Comparison of ENCODE assay signal across 6 cellular contexts in the genomic region with DNA sequence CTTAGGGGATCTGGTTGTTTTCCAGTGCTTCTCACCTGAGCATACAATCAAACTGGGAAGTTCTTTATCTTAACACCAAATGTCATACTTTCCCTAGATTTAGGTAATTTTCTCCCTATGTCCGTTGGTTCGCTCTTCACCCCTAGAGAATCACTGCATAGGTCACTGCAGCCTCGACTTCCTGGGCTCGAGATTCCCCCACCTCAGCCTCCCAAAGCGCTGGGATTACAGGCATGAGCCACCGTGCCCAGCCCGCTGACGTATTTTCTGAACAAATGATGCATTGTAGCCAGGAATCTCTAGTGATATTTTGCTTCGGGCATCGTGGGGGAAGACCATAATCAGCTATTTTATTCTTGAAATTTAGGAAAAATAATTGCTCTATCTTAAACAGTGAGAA. TPM values are rescaled to one million over a fixed set of nuclear protein-coding genes. Genes with fewer than 3 reads are reported as not detected.
DNase-seq lines count a peak whose midpoint lies in the region; ATAC-seq and TF ChIP-seq lines count a peak whose summit lies in the region.

No MANE protein-coding gene starts in this region.

- H3K4me3 ChIP-seq in GM12865 (ENCODE audit: low read depth, low read length), result peak overlapping the region; percentile 98

- peak overlapping the region; percentile 99 for H3K27ac Mint-ChIP-seq in activated naive CD8-positive, alpha-beta T cell treated with anti-CD3 and anti-CD28 coated beads, Interleukin-2, amount 10 ng/mL, durations not matched to agents 7 days and 5 days
- peak overlapping the region; percentile 100 for H3K27ac Mint-ChIP-seq in mesothelial cell of epicardium

- H3K9me3 Mint-ChIP-seq in activated naive CD8-positive, alpha-beta T cell treated with anti-CD3 and anti-CD28 coated beads, Interleukin-2, amount 10 ng/mL, durations not matched to agents 7 days and 5 days, result no peaks in the 10 kb centered on the region
- H3K9me3 Mint-ChIP-seq in mesothelial cell of epicardium, result no peaks in the 10 kb centered on the region

- POLR2A ChIA-PET in activated naive CD8-positive, alpha-beta T cell treated with anti-CD3 and anti-CD28 coated beads, Interleukin-2, amount 10 ng/mL, durations not matched to agents 7 days and 5 days (lab: Charles Lee), result interaction anchor here (0.6 to 5.3 kb wide), 8 partner anchors 7 to 298 kb away, joined by 3 to 111 read pairs (median 5); partner anchors contain the start of genes ORMDL2, PA2G4 and SARNP

- ATAC-seq in activated naive CD8-positive, alpha-beta T cell treated with anti-CD3 and anti-CD28 coated beads, Interleukin-2, amount 10 ng/mL, durations not matched to agents 7 days and 5 days (ENCODE audit: low read depth), result no peak
- no peak for ATAC-seq in HG02642 (IDR thresholded peaks at IDR 0.05; ENCODE audit: poor library complexity, unreplicated experiment)

- H3K4me3 Mint-ChIP-seq in activated naive CD8-positive, alpha-beta T cell treated with anti-CD3 and anti-CD28 coated beads, Interleukin-2, amount 10 ng/mL, durations not matched to agents 7 days and 5 days, result peak overlapping the region; percentile 98
- peak overlapping the region; percentile 99 for H3K4me3 Mint-ChIP-seq in mesothelial cell of epicardium

- peaks cover 46% of the 10 kb centered on the region for H3K36me3 Mint-ChIP-seq in activated naive CD8-positive, alpha-beta T cell treated with anti-CD3 and anti-CD28 coated beads, Interleukin-2, amount 10 ng/mL, durations not matched to agents 7 days and 5 days
- peaks cover 26% of the 10 kb centered on the region for H3K36me3 Mint-ChIP-seq in mesothelial cell of epicardium

- no peak for TF ChIP-seq CTCF in GM12865 (IDR thresholded peaks at IDR 0.05; ENCODE audit: insufficient read depth, low read depth, low read length, missing control alignments)
- no peak for TF ChIP-seq CTCF in mesothelial cell of epicardium (IDR thresholded peaks at IDR 0.05; ENCODE audit: unreplicated experiment)

- peaks cover 30% of the 10 kb centered on the region for H3K4me1 Mint-ChIP-seq in activated naive CD8-positive, alpha-beta T cell treated with anti-CD3 and anti-CD28 coated beads, Interleukin-2, amount 10 ng/mL, durations not matched to agents 7 days and 5 days
- peaks cover 28% of the 10 kb centered on the region for H3K4me1 Mint-ChIP-seq in mesothelial cell of epicardium

- no peaks in the 10 kb centered on the region for H3K27me3 Mint-ChIP-seq in activated naive CD8-positive, alpha-beta T cell treated with anti-CD3 and anti-CD28 coated beads, Interleukin-2, amount 10 ng/mL, durations not matched to agents 7 days and 5 days
- H3K27me3 Mint-ChIP-seq in mesothelial cell of epicardium (ENCODE audit: low read depth), result no peaks in the 10 kb centered on the region

- DNase-seq in GM12865 (ENCODE audit: low read depth) (no peak), mesothelial cell of epicardium (ENCODE audit: low spot score in 2 of 2, unreplicated experiment in 2 of 2) (no peak), CD1c-positive myeloid dendritic cell (ENCODE audit: extremely low spot score) (no peak)
- no peak for DNase-seq in activated naive CD8-positive, alpha-beta T cell treated with anti-CD3 and anti-CD28 coated beads, Interleukin-2, amount 10 ng/mL, durations not matched to agents 7 days and 5 days
- DNase-seq in stimulated activated CD4-positive, alpha-beta T cell treated with anti-CD3 and anti-CD28 coated beads, Interleukin-12 subunit alpha, Interleukin-12 subunit beta, amount 100 ng/mL, for 4 hours, result no peak

RNA-seq across cellular contexts. Expression of gene RPL41, which starts 1.1 kb away (rescaled TPM):
- total RNA-seq in activated naive CD8-positive, alpha-beta T cell treated with anti-CD3 and anti-CD28 coated beads, Interleukin-2, amount 10 ng/mL, durations not matched to agents 7 days and 5 days, result 1,000 to 10,000 TPM; 4,462 to 4,551 TPM
- 3,814 to 4,057 TPM (median 4,017 TPM) in 3 replicates for total RNA-seq in mesothelial cell of epicardium

RNA-seq across cellular contexts. Expression of gene ZC3H10, which starts 2.7 kb away (rescaled TPM):
- 10 to 100 TPM; 10.6 to 12.0 TPM for total RNA-seq in activated naive CD8-positive, alpha-beta T cell treated with anti-CD3 and anti-CD28 coated beads, Interleukin-2, amount 10 ng/mL, durations not matched to agents 7 days and 5 days
- 7.8 to 9.2 TPM (median 8.0 TPM) in 3 replicates for total RNA-seq in mesothelial cell of epicardium

RNA-seq across cellular contexts. Expression of gene PA2G4, which starts 11.0 kb away (rescaled TPM):
- total RNA-seq in activated naive CD8-positive, alpha-beta T cell treated with anti-CD3 and anti-CD28 coated beads, Interleukin-2, amount 10 ng/mL, durations not matched to agents 7 days and 5 days, result 100 to 1,000 TPM; 226 to 227 TPM
- 90.4 to 96.7 TPM (median 91.4 TPM) in 3 replicates for total RNA-seq in mesothelial cell of epicardium

RNA-seq across cellular contexts. Expression of gene ESYT1, which starts 12.7 kb away (rescaled TPM):
- 100 to 1,000 TPM; 251 TPM for total RNA-seq in activated naive CD8-positive, alpha-beta T cell treated with anti-CD3 and anti-CD28 coated beads, Interleukin-2, amount 10 ng/mL, durations not matched to agents 7 days and 5 days
- total RNA-seq in mesothelial cell of epicardium, result 64.7 to 69.4 TPM (median 67.2 TPM) in 3 replicates

RNA-seq across cellular contexts. Expression of gene ERBB3, which starts 35.4 kb away (rescaled TPM):
- 1 to 10 TPM; 7.1 to 8.1 TPM for total RNA-seq in activated naive CD8-positive, alpha-beta T cell treated with anti-CD3 and anti-CD28 coated beads, Interleukin-2, amount 10 ng/mL, durations not matched to agents 7 days and 5 days
- total RNA-seq in mesothelial cell of epicardium, result 58.2 to 59.1 TPM (median 59.0 TPM) in 3 replicates
